Comparison of ENCODE assay signal across 18 cellular contexts in the genomic region with DNA sequence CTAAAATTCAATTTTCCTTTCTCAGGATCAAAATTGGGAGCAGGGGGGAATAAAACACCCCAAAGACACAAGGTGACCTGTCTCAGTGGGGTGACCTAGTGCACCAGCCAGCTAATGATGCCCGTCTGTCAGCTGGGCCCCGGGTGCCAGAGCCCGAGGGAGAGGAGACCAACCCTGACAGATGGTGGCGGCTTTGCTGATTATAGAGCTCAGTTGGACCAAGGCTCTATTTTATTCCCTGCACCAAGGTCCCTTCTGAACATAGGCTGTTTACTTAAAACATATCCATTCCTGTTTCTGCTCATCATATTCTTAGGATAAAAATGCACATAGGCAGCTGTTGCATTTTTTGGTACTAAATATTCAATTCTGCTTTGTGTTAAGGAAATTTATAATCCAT.
DNase-seq lines count a peak whose midpoint lies in the region; TF ChIP-seq lines count a peak whose summit lies in the region.
"Had no signal": no experiment of that assay in that cellular context is flagged by ENCODE, and none has a peak within 500 bp of the region (broad histone marks: within the 10 kb centered on the region; RNA-seq: fewer than 3 reads in every experiment).

No MANE protein-coding gene starts in this region.

- no peak overlapping the region for H3K9ac ChIP-seq in smooth muscle cell (ENCODE audit: low read depth)

- H3K36me3 Mint-ChIP-seq in glutamatergic neuron (ENCODE audit: unreplicated experiment) (no peaks in the 10 kb centered on the region), type B pancreatic cell (no peaks in the 10 kb centered on the region)
- H3K36me3 Mint-ChIP-seq in activated CD4-positive, alpha-beta memory T cell treated with anti-CD3 and anti-CD28 coated beads, Interleukin-2, amount 10 ng/mL, durations not matched to agents 7 days and 5 days (ENCODE audit: low read depth), result no peaks in the 10 kb centered on the region

- H4K20me1 ChIP-seq in smooth muscle cell (ENCODE audit: low read depth), result no peaks in the 10 kb centered on the region

- CTCF ChIA-PET in activated CD4-positive, alpha-beta memory T cell treated with anti-CD3 and anti-CD28 coated beads, Interleukin-2, amount 10 ng/mL, durations not matched to agents 7 days and 5 days (lab: Charles Lee), result no interaction called here

- peaks cover 13% of the 10 kb centered on the region for H3K4me1 Mint-ChIP-seq in glutamatergic neuron (ENCODE audit: low read depth, unreplicated experiment)
- no peaks in the 10 kb centered on the region for H3K4me1 Mint-ChIP-seq in activated CD4-positive, alpha-beta memory T cell treated with anti-CD3 and anti-CD28 coated beads, Interleukin-2, amount 10 ng/mL, durations not matched to agents 7 days and 5 days
- peaks cover 14% of the 10 kb centered on the region for H3K4me1 Mint-ChIP-seq in type B pancreatic cell (ENCODE audit: unreplicated experiment)

- H3K27ac Mint-ChIP-seq in glutamatergic neuron (ENCODE audit: unreplicated experiment), result peak overlapping the region; percentile 76
- no peak overlapping the region for H3K27ac Mint-ChIP-seq in activated CD4-positive, alpha-beta memory T cell treated with anti-CD3 and anti-CD28 coated beads, Interleukin-2, amount 10 ng/mL, durations not matched to agents 7 days and 5 days
- no peak overlapping the region for H3K27ac Mint-ChIP-seq in type B pancreatic cell
- H3K27ac Mint-ChIP-seq: CD4-positive, alpha-beta T cell had no signal

- H3F3A ChIP-seq in smooth muscle cell (ENCODE audit: low read depth), result peaks cover 4% of the 10 kb centered on the region

- H3K9me3 ChIP-seq in smooth muscle cell (replicated peaks; ENCODE audit: low read depth), result no peaks in the 10 kb centered on the region
- H3K9me3 ChIP-seq: HAP-1, MG63, SJSA1 had no signal

- peak; percentile 19 for DNase-seq in NCI-H1694 treated with DMSO at 0.1 percent for 48 hours (lab: John Stamatoyannopoulos, UW)
- peak; percentile 41 for DNase-seq in NCI-H524 treated with DMSO at 0.1 percent for 48 hours (lab: John Stamatoyannopoulos, UW)
- peak; percentile 57 for DNase-seq in glutamatergic neuron
- DNase-seq in smooth muscle cell (lab: John Stamatoyannopoulos, UW; ENCODE audit: unreplicated experiment), result no peak
- no peak for DNase-seq in activated CD4-positive, alpha-beta memory T cell treated with anti-CD3 and anti-CD28 coated beads, Interleukin-2, amount 10 ng/mL, durations not matched to agents 7 days and 5 days
- no peak for DNase-seq in amniotic stem cell (lab: John Stamatoyannopoulos, UW)
- DNase-seq in type B pancreatic cell (ENCODE audit: extremely low spot score, unreplicated experiment), result no peak
- DNase-seq: CD4-positive, alpha-beta T cell; GF-D8; IMR-90; Karpas-422; MG63; NCI-H1092; NCI-H146; NCI-H345; NCI-H774 had no signal

- 57% methylated on average over 4 of the region's 4 CpGs for WGBS in smooth muscle cell (ENCODE audit: low lambda C conversion rate)

- no peaks in the 10 kb centered on the region for H3K27me3 ChIP-seq in smooth muscle cell (ENCODE audit: low read depth)
- H3K27me3 ChIP-seq: MG63, SJSA1 had no signal

- peak overlapping the region; percentile 33 for H3K27ac ChIP-seq in smooth muscle cell (ENCODE audit: low read depth)
- H3K27ac ChIP-seq: SJSA1 had no signal

- H3K4me3 ChIP-seq in smooth muscle cell, result no peak overlapping the region
- H3K4me3 ChIP-seq: HAP-1, MG63, SJSA1 had no signal

- peaks cover 5% of the 10 kb centered on the region for H3K9me3 Mint-ChIP-seq in glutamatergic neuron (ENCODE audit: unreplicated experiment)
- no peaks in the 10 kb centered on the region for H3K9me3 Mint-ChIP-seq in activated CD4-positive, alpha-beta memory T cell treated with anti-CD3 and anti-CD28 coated beads, Interleukin-2, amount 10 ng/mL, durations not matched to agents 7 days and 5 days
- no peaks in the 10 kb centered on the region for H3K9me3 Mint-ChIP-seq in type B pancreatic cell
- H3K9me3 Mint-ChIP-seq: CD4-positive, alpha-beta T cell had no signal

- H3K36me3 ChIP-seq in smooth muscle cell (ENCODE audit: low read depth), result no peaks in the 10 kb centered on the region
- H3K36me3 ChIP-seq: HAP-1, MG63, SJSA1 had no signal

- no peak overlapping the region for H2AFZ ChIP-seq in smooth muscle cell (ENCODE audit: low read depth)

- H3K4me3 Mint-ChIP-seq in glutamatergic neuron (ENCODE audit: unreplicated experiment) (no peak overlapping the region), type B pancreatic cell (no peak overlapping the region)
- H3K4me3 Mint-ChIP-seq in activated CD4-positive, alpha-beta memory T cell treated with anti-CD3 and anti-CD28 coated beads, Interleukin-2, amount 10 ng/mL, durations not matched to agents 7 days and 5 days, result no peak overlapping the region
- H3K4me3 Mint-ChIP-seq: CD4-positive, alpha-beta T cell had no signal

- POLR2A ChIA-PET in activated CD4-positive, alpha-beta memory T cell treated with anti-CD3 and anti-CD28 coated beads, Interleukin-2, amount 10 ng/mL, durations not matched to agents 7 days and 5 days (lab: Charles Lee), result no interaction called here

- H3K79me2 ChIP-seq in smooth muscle cell (ENCODE audit: low read depth), result no peaks in the 10 kb centered on the region

- H3K4me2 ChIP-seq in smooth muscle cell, result no peak overlapping the region

- TF ChIP-seq CTCF in glutamatergic neuron (IDR thresholded peaks at IDR 0.05; ENCODE audit: partially characterized antibody, unreplicated experiment) (no peak), smooth muscle cell (IDR thresholded peaks at IDR 0.05; ENCODE audit: borderline replicate concordance, insufficient read depth, poor library complexity, severe bottlenecking) (no peak), type B pancreatic cell (conservative IDR thresholded peaks at IDR 0.05) (no peak)

- H3K27me3 Mint-ChIP-seq in glutamatergic neuron (ENCODE audit: unreplicated experiment) (peaks cover 9% of the 10 kb centered on the region), type B pancreatic cell (peaks cover 20% of the 10 kb centered on the region)
- no peaks in the 10 kb centered on the region for H3K27me3 Mint-ChIP-seq in activated CD4-positive, alpha-beta memory T cell treated with anti-CD3 and anti-CD28 coated beads, Interleukin-2, amount 10 ng/mL, durations not matched to agents 7 days and 5 days
- H3K27me3 Mint-ChIP-seq: CD4-positive, alpha-beta T cell had no signal

- H3K4me1 ChIP-seq in smooth muscle cell (ENCODE audit: low read depth), result peaks cover 16% of the 10 kb centered on the region
- H3K4me1 ChIP-seq: HAP-1, SJSA1 had no signal

Comparison
In these comparisons a context has a peak if more than half of its experiments do, and no peak if none do; other contexts are left out.
1. DNase-seq: peak in NCI-H1694 treated with DMSO at 0.1 percent for 48 hours (single experiment), NCI-H524 treated with DMSO at 0.1 percent for 48 hours (single experiment) and glutamatergic neuron (single experiment); none in smooth muscle cell (single experiment), activated CD4-positive, alpha-beta memory T cell treated with anti-CD3 and anti-CD28 coated beads, Interleukin-2, amount 10 ng/mL, durations not matched to agents 7 days and 5 days (single experiment), amniotic stem cell (single experiment) and type B pancreatic cell (single experiment).